Comparison of ENCODE assay signal across 25 cellular contexts in genomic region chr1:114648503-114648902, GRCh38. TPM values are rescaled to one million over a fixed set of nuclear protein-coding genes. Genes with fewer than 3 reads are reported as not detected.
"Had no signal": no experiment of that assay in that cellular context is flagged by ENCODE, and none has a peak within 500 bp of the region (broad histone marks: within the 10 kb centered on the region; RNA-seq: fewer than 3 reads in every experiment).

No MANE protein-coding gene starts in this region.

- H3K36me3 ChIP-seq: prostate gland, right atrium auricular region, tibial artery had no signal

- H3K9me3 Mint-ChIP-seq: activated CD4-positive, alpha-beta memory T cell treated with anti-CD3 and anti-CD28 coated beads for 36 hours; activated naive CD8-positive, alpha-beta T cell treated with anti-CD3 and anti-CD28 coated beads for 36 hours; activated T-helper 17 cell treated with anti-CD3 and anti-CD28 coated beads, Interleukin-2, amount 50 U/mL, for 72 hours; neural crest cell had no signal

- H3K27me3 Mint-ChIP-seq: activated naive CD8-positive, alpha-beta T cell treated with anti-CD3 and anti-CD28 coated beads for 36 hours; activated T-helper 17 cell treated with anti-CD3 and anti-CD28 coated beads, Interleukin-2, amount 50 U/mL, for 72 hours had no signal

- H3K4me3 Mint-ChIP-seq: activated CD4-positive, alpha-beta memory T cell treated with anti-CD3 and anti-CD28 coated beads for 36 hours; activated naive CD8-positive, alpha-beta T cell treated with anti-CD3 and anti-CD28 coated beads for 36 hours; activated T-helper 17 cell treated with anti-CD3 and anti-CD28 coated beads, Interleukin-2, amount 50 U/mL, for 72 hours; neural crest cell had no signal

- H3K4me1 ChIP-seq: prostate gland, right atrium auricular region, tibial artery had no signal

- ATAC-seq: activated T-helper 17 cell treated with anti-CD3 and anti-CD28 coated beads, Interleukin-2, amount 50 U/mL, for 72 hours; left lobe of liver had no signal

- H3K4me3 ChIP-seq: prostate gland, right atrium auricular region, tibial artery had no signal

- H3K27ac ChIP-seq: prostate gland, right atrium auricular region, tibial artery had no signal

- DNase-seq: activated CD4-positive, alpha-beta memory T cell treated with anti-CD3 and anti-CD28 coated beads for 36 hours; activated CD4-positive, alpha-beta T cell treated with anti-CD3 and anti-CD28 coated beads for 4 hours; activated naive CD4-positive, alpha-beta T cell; activated naive CD8-positive, alpha-beta T cell treated with anti-CD3 and anti-CD28 coated beads for 36 hours; activated T-cell treated with anti-CD3 and anti-CD28 coated beads for 4 hours; amniotic stem cell; dermis blood vessel endothelial cell; effector memory CD4-positive, alpha-beta T cell; foreskin melanocyte; glutamatergic neuron; hippocampal formation; kidney; stimulated activated CD4-positive, alpha-beta T cell treated with anti-CD3 and anti-CD28 coated beads, Interleukin-12 subunit alpha, Interleukin-12 subunit beta, amount 100 ng/mL, for 4 hours; stimulated activated CD4-positive, alpha-beta T cell treated with anti-CD3 and anti-CD28 coated beads, Interleukin-1b, Interleukin-23, amount 100 ng/mL, for 48 hours; stimulated activated naive CD4-positive, alpha-beta T cell treated with Interleukin-2 at 50 U/mL for 16 hours; tibial artery had no signal

- H3K36me3 Mint-ChIP-seq: activated CD4-positive, alpha-beta memory T cell treated with anti-CD3 and anti-CD28 coated beads for 36 hours; activated naive CD8-positive, alpha-beta T cell treated with anti-CD3 and anti-CD28 coated beads for 36 hours had no signal

- H3K4me1 Mint-ChIP-seq: activated naive CD8-positive, alpha-beta T cell treated with anti-CD3 and anti-CD28 coated beads for 36 hours; activated T-helper 17 cell treated with anti-CD3 and anti-CD28 coated beads, Interleukin-2, amount 50 U/mL, for 72 hours; neural crest cell had no signal

- H3K27me3 ChIP-seq: right atrium auricular region, tibial artery had no signal

- H3K27ac Mint-ChIP-seq: activated CD4-positive, alpha-beta memory T cell treated with anti-CD3 and anti-CD28 coated beads for 36 hours; activated naive CD8-positive, alpha-beta T cell treated with anti-CD3 and anti-CD28 coated beads for 36 hours; activated T-helper 17 cell treated with anti-CD3 and anti-CD28 coated beads, Interleukin-2, amount 50 U/mL, for 72 hours had no signal

RNA-seq across cellular contexts. Expression of gene AMPD1, which starts 46.8 kb away (rescaled TPM):
- total RNA-seq: activated CD4-positive, alpha-beta memory T cell treated with anti-CD3 and anti-CD28 coated beads for 36 hours; activated naive CD8-positive, alpha-beta T cell treated with anti-CD3 and anti-CD28 coated beads for 36 hours; activated T-helper 17 cell treated with anti-CD3 and anti-CD28 coated beads, Interleukin-2, amount 50 U/mL, for 72 hours; dermis blood vessel endothelial cell; left lobe of liver; lung microvascular endothelial cell; mononuclear cell; neural crest cell; osteoblast; right atrium auricular region; T-helper 2 cell treated with Interferon-gamma antibody and Interleukin-4, amounts not matched to agents 100 ng/mL and 5 ng/mL, for 36 hours had no signal
